Comparison of ENCODE assay signal across 13 cellular contexts in genomic region chr14:98069712-98070133, GRCh38.
DNase-seq lines count a peak whose midpoint lies in the region; ATAC-seq and TF ChIP-seq lines count a peak whose summit lies in the region.
"Had no signal": no experiment of that assay in that cellular context is flagged by ENCODE, and none has a peak within 500 bp of the region (broad histone marks: within the 10 kb centered on the region; RNA-seq: fewer than 3 reads in every experiment).

No MANE protein-coding gene starts in this region.

- H2AK9ac ChIP-seq in IMR-90 (replicated peaks; ENCODE audit: low read depth, low read length, poor library complexity), result no peak overlapping the region

- WGBS in IMR-90 (ENCODE audit: extremely low coverage in 2 of 2, insufficient read length in 1 of 2), 2 experiments, result no CpG with 5 or more reads among the region's 2 CpGs
- 60 to 88% methylated on average over 1 of the region's 2 CpGs for WGBS in mesodermal cell (ENCODE audit: insufficient coverage in 2 of 2), 2 experiments

- TF ChIP-seq CTCF in A673 (conservative IDR thresholded peaks at IDR 0.05; ENCODE audit: low read depth, low read length), result no peak
- no peak for TF ChIP-seq CTCF in IMR-90 (conservative IDR thresholded peaks at IDR 0.05; ENCODE audit: low read depth, low read length)
- no peak for TF ChIP-seq CTCF in choroid plexus epithelial cell (conservative IDR thresholded peaks at IDR 0.05; ENCODE audit: low read depth, low read length)

- in situ Hi-C loops in IMR-90 (cut with MboI; ENCODE audit: low sequenced_read_pairs), result no loop called here

- TF ChIP-seq RAD21 in IMR-90 (IDR thresholded peaks at IDR 0.05; ENCODE audit: low read length), result no peak

- H3K4me3 ChIP-seq in A673 (ENCODE audit: low read depth, low read length, poor library complexity, severe bottlenecking), result no peak overlapping the region
- no peak overlapping the region for H3K4me3 ChIP-seq in IMR-90 (ENCODE audit: insufficient read depth, low read depth, low read length)
- no peak overlapping the region for H3K4me3 ChIP-seq in choroid plexus epithelial cell (ENCODE audit: low read depth, low read length)
- no peak overlapping the region for H3K4me3 ChIP-seq in mesodermal cell (ENCODE audit: extremely low read depth, insufficient read depth, low read length, poor library complexity, severe bottlenecking)

- no peak overlapping the region for H2BK15ac ChIP-seq in IMR-90 (ENCODE audit: low read depth, low read length)

- no peak overlapping the region for H3K18ac ChIP-seq in IMR-90 (ENCODE audit: low read depth, low read length)

- no peak overlapping the region for H2AK5ac ChIP-seq in IMR-90 (ENCODE audit: low read depth, low read length)

- dilution Hi-C loops in IMR-90 (cut with HindIII; ENCODE audit: low sequenced_read_pairs, unreplicated experiment), result no loop called here

- intact Hi-C loops in A673 (cut with micrococcal nuclease; ENCODE audit: unreplicated experiment), result no loop called here
- intact Hi-C loops in IMR-90 (cut with micrococcal nuclease), result no loop called here

- H3K4me2 ChIP-seq in IMR-90 (ENCODE audit: low read depth, low read length), result no peak overlapping the region

- POLR2A ChIA-PET in A673 (lab: Charles Lee; ENCODE audit: low non-redundant PET) (no interaction called here), IMR-90 (lab: Charles Lee; ENCODE audit: unreplicated experiment) (no interaction called here)

- no peak overlapping the region for H3K9ac ChIP-seq in IMR-90 (ENCODE audit: low read depth, low read length)

- peaks cover 3% of the 10 kb centered on the region for H3K4me1 ChIP-seq in A673 (ENCODE audit: insufficient read depth, low read length, poor library complexity, severe bottlenecking)
- no peaks in the 10 kb centered on the region for H3K4me1 ChIP-seq in IMR-90 (ENCODE audit: control insufficient read depth, insufficient read depth, low read length)
- peaks cover 12% of the 10 kb centered on the region for H3K4me1 ChIP-seq in mesodermal cell (ENCODE audit: control insufficient read depth, insufficient read depth, low read length, poor library complexity, severe bottlenecking)

- no peak overlapping the region for H3K23ac ChIP-seq in IMR-90 (ENCODE audit: low read depth, low read length)

- H2AFZ ChIP-seq in IMR-90 (replicated peaks; ENCODE audit: low read length, poor library complexity), result peak overlapping the region; percentile 33

- no peak overlapping the region for H2BK20ac ChIP-seq in IMR-90 (ENCODE audit: low read depth, low read length)

- H3K9me1 ChIP-seq in IMR-90 (ENCODE audit: insufficient read depth, low read length), result no peaks in the 10 kb centered on the region

- BruUV-seq in A673 (replicated peaks; lab: Mats Ljungman, UMichigan), result no TSS peak
- no TSS peak for BruUV-seq in IMR-90 (replicated peaks; lab: Mats Ljungman, UMichigan)

- H3K27ac ChIP-seq in A673 (ENCODE audit: low read depth, low read length, poor library complexity, severe bottlenecking) (no peak overlapping the region), IMR-90 (ENCODE audit: insufficient read depth, low read length) (no peak overlapping the region), mesodermal cell (ENCODE audit: low read depth, low read length, severe bottlenecking) (peak overlapping the region; percentile 66)

- no peak overlapping the region for H4K5ac ChIP-seq in IMR-90 (ENCODE audit: low read depth, low read length)

- no peak overlapping the region for H4K91ac ChIP-seq in IMR-90 (ENCODE audit: insufficient read depth, low read depth, low read length)

- CTCF ChIA-PET in A673 (lab: Charles Lee), result no interaction called here
- CTCF ChIA-PET in IMR-90 (lab: Yijun Ruan, JAX), result no interaction called here

- H3K4ac ChIP-seq in IMR-90 (ENCODE audit: low read depth, low read length), result no peak overlapping the region

- DNase-seq in A673 (ENCODE audit: low spot score) (peak; percentile 29), IMR-90 (no peak), choroid plexus epithelial cell (ENCODE audit: low read depth) (peak; percentile 10), glomerular visceral epithelial cell (ENCODE audit: extremely low spot score) (no peak), DMS153 (lab: John Stamatoyannopoulos, UW) (no peak), foreskin melanocyte (no peak)
- DNase-seq: activated CD4-positive, alpha-beta T cell treated with anti-CD3 and anti-CD28 coated beads, Interleukin-2, amount 50 U/mL, for 4 hours; activated naive CD4-positive, alpha-beta T cell treated with anti-CD3 and anti-CD28 coated beads, Interleukin-2, amount 50 U/mL, for 16 hours; cortex of kidney; foreskin fibroblast; NCI-H1417 had no signal

- H3K27me3 ChIP-seq in A673 (replicated peaks; ENCODE audit: insufficient read depth, low read depth, low read length, poor library complexity) (no peaks in the 10 kb centered on the region), IMR-90 (ENCODE audit: control insufficient read depth, insufficient read depth, low read length) (no peaks in the 10 kb centered on the region)

- H3K9me3 ChIP-seq in A673 (ENCODE audit: low read depth, low read length, poor library complexity, severe bottlenecking) (no peaks in the 10 kb centered on the region), IMR-90 (ENCODE audit: control insufficient read depth, insufficient read depth, low read length) (peaks cover 18% of the 10 kb centered on the region), mesodermal cell (ENCODE audit: control insufficient read depth, low read length) (no peaks in the 10 kb centered on the region)

- no peak overlapping the region for H2BK5ac ChIP-seq in IMR-90 (ENCODE audit: low read depth, low read length, poor library complexity, severe bottlenecking)

- H2BK120ac ChIP-seq in IMR-90 (ENCODE audit: low read depth, low read length), result no peak overlapping the region

- no peaks in the 10 kb centered on the region for H4K20me1 ChIP-seq in IMR-90 (ENCODE audit: insufficient read depth, low read length)

- no peak overlapping the region for H3K56ac ChIP-seq in IMR-90 (ENCODE audit: extremely low read depth, insufficient read depth, low read length)

- ATAC-seq in IMR-90 (ENCODE audit: low read depth) (no peak), GM18907 (IDR thresholded peaks at IDR 0.05; ENCODE audit: unreplicated experiment) (no peak)

- H3K14ac ChIP-seq in IMR-90 (replicated peaks; ENCODE audit: low read depth, low read length), result no peak overlapping the region

- no peaks in the 10 kb centered on the region for H3K36me3 ChIP-seq in A673 (ENCODE audit: insufficient read depth, low read length, poor library complexity, severe bottlenecking)
- H3K36me3 ChIP-seq in IMR-90 (ENCODE audit: control insufficient read depth, insufficient read depth, low read length), result no peaks in the 10 kb centered on the region
- no peaks in the 10 kb centered on the region for H3K36me3 ChIP-seq in mesodermal cell (ENCODE audit: control insufficient read depth, insufficient read depth, low read length)

- H4K8ac ChIP-seq in IMR-90 (ENCODE audit: low read depth in 2 of 2, low read length in 2 of 2), result no peak overlapping the region

- TF ChIP-seq POLR2A in IMR-90 (IDR thresholded peaks at IDR 0.05; ENCODE audit: low read depth, low read length), result no peak

- H3K79me1 ChIP-seq in IMR-90 (ENCODE audit: low read depth in 1 of 2, low read length in 2 of 2), result no peaks in the 10 kb centered on the region

TF ChIP-seq in IMR-90, 13 proteins besides CTCF, POLR2A, EP300 and RAD21:
- no peak for TF ChIP-seq NFE2L2 (IDR thresholded peaks at IDR 0.05; ENCODE audit: low read depth, low read length)
TF ChIP-seq in IMR-90: peak in this region for 0.

Comparison
In these comparisons a context has a peak if more than half of its experiments do, and no peak if none do; other contexts are left out.
1. DNase-seq: peak in A673 (single experiment) and choroid plexus epithelial cell (single experiment); none in IMR-90 (single experiment), glomerular visceral epithelial cell (single experiment), DMS153 (single experiment) and foreskin melanocyte (single experiment).